9 cellular contexts compared by ENCODE assay signal in genomic region chr2:142877265-142877756, GRCh38. TPM values are rescaled to one million over a fixed set of nuclear protein-coding genes. Genes with fewer than 3 reads are reported as not detected.
DNase-seq lines count a peak whose midpoint lies in the region; ATAC-seq, FAIRE-seq and TF ChIP-seq lines count a peak whose summit lies in the region.
"Had no signal": no experiment of that assay in that cellular context is flagged by ENCODE, and none has a peak within 500 bp of the region (broad histone marks: within the 10 kb centered on the region; RNA-seq: fewer than 3 reads in every experiment).

Gene KYNU (plus strand): TSS chr2:142877664. CDS start chr2:142885368, 7,704 bp downstream.

- H3K4me1 Mint-ChIP-seq in IgD-negative memory B cell: peaks cover 54 to 77% (median 67%) of the 10 kb centered on the region in 3 donors
- H3K4me1 Mint-ChIP-seq: brain had no signal

- peak within 1 kb of the TSS; percentile 90 to 97 (median 94) for H3K4me3 Mint-ChIP-seq in IgD-negative memory B cell
- H3K4me3 Mint-ChIP-seq: brain had no signal

- no peaks in the 10 kb centered on the region for H3K27me3 Mint-ChIP-seq in IgD-negative memory B cell
- H3K27me3 Mint-ChIP-seq: brain had no signal

- H3K4me3 ChIP-seq in colonic mucosa: no peak within 1 kb of the TSS

- no peaks in the 10 kb centered on the region for H3K4me1 ChIP-seq in colonic mucosa

- peak within 1 kb of the TSS; percentile 89 to 98 (median 97) for H3K27ac Mint-ChIP-seq in IgD-negative memory B cell
- H3K27ac Mint-ChIP-seq: brain had no signal

- no peak for FAIRE-seq in frontal cortex (lab: Jason Lieb, UNC)

- H3K9me3 Mint-ChIP-seq in IgD-negative memory B cell: peaks cover 0 to 2% (median 0%) of the 10 kb centered on the region in 3 donors

- intact Hi-C loops in colonic mucosa (cut with DNase I): no loop called here

- no peaks in the 10 kb centered on the region for H3K27me3 ChIP-seq in colonic mucosa

- peak; percentile 48 for DNase-seq in GDM1 (lab: John Stamatoyannopoulos, UW)
- DNase-seq in fibroblast of peridontal ligament (ENCODE audit: extremely low read depth): peak; percentile 68
- DNase-seq in colonic mucosa: no peak
- no peak for DNase-seq in NCI-H748 (lab: John Stamatoyannopoulos, UW; ENCODE audit: unreplicated experiment)
- DNase-seq in frontal cortex (ENCODE audit: low spot score in 2 of 2): no peak
- DNase-seq in NCI-H446 (lab: John Stamatoyannopoulos, UW): no peak

- no peak within 1 kb of the TSS for H3K27ac ChIP-seq in colonic mucosa

- peak; percentile 59 for ATAC-seq in GM21528 (IDR thresholded peaks at IDR 0.05; ENCODE audit: low FRiP score, unreplicated experiment)

- H3K9me3 ChIP-seq in colonic mucosa: no peaks in the 10 kb centered on the region

- TF ChIP-seq CTCF in colonic mucosa (IDR thresholded peaks at IDR 0.05): no peak

- H3K36me3 ChIP-seq in colonic mucosa: no peaks in the 10 kb centered on the region

- H3K9ac ChIP-seq in colonic mucosa (ENCODE audit: low read depth in 2 of 2, low read length in 2 of 2): no peak within 1 kb of the TSS

- peaks cover 12% of the 10 kb centered on the region for H3K36me3 Mint-ChIP-seq in IgD-negative memory B cell
- H3K36me3 Mint-ChIP-seq: brain had no signal

RNA-seq across cellular contexts. Expression of gene KYNU, which starts in this region (rescaled TPM):
- 59.5 TPM for polyA plus RNA-seq in IgD-negative memory B cell
- 1 to 10 TPM in 1 of 2 donors, under 1 TPM in 1; 0.64 to 2.8 TPM for total RNA-seq in colonic mucosa
- total RNA-seq in frontal cortex: under 0.01 TPM

Comparison
In these comparisons a context has a peak if more than half of its experiments do, and no peak if none do; other contexts are left out.
1. DNase-seq: peak in GDM1 (single experiment) and fibroblast of peridontal ligament (single experiment); none in colonic mucosa (single experiment), NCI-H748 (single experiment), frontal cortex (0 of 2) and NCI-H446 (0 of 2).